17 cellular contexts compared by ENCODE assay signal in the genomic region with DNA sequence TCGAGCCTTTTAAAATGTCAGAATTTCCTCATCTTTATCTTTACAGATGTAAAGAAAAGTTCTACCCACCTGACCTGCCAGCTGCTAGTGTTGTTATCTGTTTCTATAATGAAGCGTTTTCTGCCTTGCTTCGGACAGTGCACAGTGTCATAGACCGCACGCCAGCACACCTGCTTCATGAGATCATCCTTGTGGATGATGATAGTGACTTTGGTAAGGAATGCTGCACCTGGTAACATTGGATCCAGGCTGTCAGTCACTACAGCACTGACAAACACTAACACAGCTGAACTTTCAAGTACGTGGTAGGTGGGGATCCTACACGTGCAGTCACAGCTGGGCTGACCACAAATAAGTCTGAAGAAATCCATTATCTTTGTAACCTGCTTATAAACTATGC.
DNase-seq lines count a peak whose midpoint lies in the region; ATAC-seq, FAIRE-seq and TF ChIP-seq lines count a peak whose summit lies in the region.
"Had no signal": no experiment of that assay in that cellular context is flagged by ENCODE, and none has a peak within 500 bp of the region (broad histone marks: within the 10 kb centered on the region; RNA-seq: fewer than 3 reads in every experiment).

No MANE protein-coding gene starts in this region.

- no peak overlapping the region for H3K4me3 ChIP-seq in kidney (ENCODE audit: low read length in 2 of 2)
- H3K4me3 ChIP-seq: HAP-1 had no signal

- H3K27ac ChIP-seq in kidney (ENCODE audit: low read depth in 2 of 2, low read length in 2 of 2), result no peak overlapping the region

- FAIRE-seq in kidney (lab: Jason Lieb, UNC), result no peak
- FAIRE-seq: A204.1, D721Med, H1 had no signal

- H3K36me3 ChIP-seq in kidney (ENCODE audit: control insufficient read depth in 1 of 2, insufficient read depth in 2 of 2, low read length in 2 of 2), result peaks cover 13 to 38% of the 10 kb centered on the region in 2 donors
- H3K36me3 ChIP-seq: HAP-1 had no signal

- TF ChIP-seq CTCF in kidney (IDR thresholded peaks at IDR 0.05; ENCODE audit: borderline replicate concordance, extremely low read depth, insufficient read depth), result no peak

- H3K4me1 ChIP-seq in kidney (ENCODE audit: control insufficient read depth in 1 of 2, insufficient read depth in 1 of 2, low read depth in 1 of 2, low read length in 2 of 2), result no peaks in the 10 kb centered on the region
- H3K4me1 ChIP-seq: BE2C, HAP-1 had no signal

- H3K9ac ChIP-seq in kidney (ENCODE audit: low read length in 2 of 2), result no peak overlapping the region

- no peaks in the 10 kb centered on the region for H3K9me3 ChIP-seq in kidney (ENCODE audit: control insufficient read depth in 1 of 2, low read length in 2 of 2)
- H3K9me3 ChIP-seq: BE2C, HAP-1 had no signal

- no peak for ATAC-seq in HG03571 (IDR thresholded peaks at IDR 0.05; ENCODE audit: unreplicated experiment)

- intact Hi-C loops in kidney (cut with DNase I), result no loop called here

- DNase-seq in LHCN-M2 (ENCODE audit: low read depth) (peak; percentile 10), NCI-H510A treated with DMSO at 0.1 percent for 48 hours (lab: John Stamatoyannopoulos, UW) (peak; percentile 63), myocyte (ENCODE audit: low read depth) (peak; percentile 59), kidney (no peak), activated T-cell treated with anti-CD3 and anti-CD28 coated beads for 4 hours (no peak)
- DNase-seq: ACHN; BE2C; C1 segment of cervical spinal cord; CD4-positive, CD25-positive, alpha-beta regulatory T cell; CD8-positive, alpha-beta memory T cell; COR-L47; GF-D8 had no signal

Comparison
In these comparisons a context has a peak if more than half of its experiments do, and no peak if none do; other contexts are left out.
1. DNase-seq: peak in LHCN-M2 (single experiment), NCI-H510A treated with DMSO at 0.1 percent for 48 hours (single experiment) and myocyte (single experiment); none in kidney (single experiment) and activated T-cell treated with anti-CD3 and anti-CD28 coated beads for 4 hours (single experiment).